ENCODE assay signal across 8 cellular contexts in the genomic region with DNA sequence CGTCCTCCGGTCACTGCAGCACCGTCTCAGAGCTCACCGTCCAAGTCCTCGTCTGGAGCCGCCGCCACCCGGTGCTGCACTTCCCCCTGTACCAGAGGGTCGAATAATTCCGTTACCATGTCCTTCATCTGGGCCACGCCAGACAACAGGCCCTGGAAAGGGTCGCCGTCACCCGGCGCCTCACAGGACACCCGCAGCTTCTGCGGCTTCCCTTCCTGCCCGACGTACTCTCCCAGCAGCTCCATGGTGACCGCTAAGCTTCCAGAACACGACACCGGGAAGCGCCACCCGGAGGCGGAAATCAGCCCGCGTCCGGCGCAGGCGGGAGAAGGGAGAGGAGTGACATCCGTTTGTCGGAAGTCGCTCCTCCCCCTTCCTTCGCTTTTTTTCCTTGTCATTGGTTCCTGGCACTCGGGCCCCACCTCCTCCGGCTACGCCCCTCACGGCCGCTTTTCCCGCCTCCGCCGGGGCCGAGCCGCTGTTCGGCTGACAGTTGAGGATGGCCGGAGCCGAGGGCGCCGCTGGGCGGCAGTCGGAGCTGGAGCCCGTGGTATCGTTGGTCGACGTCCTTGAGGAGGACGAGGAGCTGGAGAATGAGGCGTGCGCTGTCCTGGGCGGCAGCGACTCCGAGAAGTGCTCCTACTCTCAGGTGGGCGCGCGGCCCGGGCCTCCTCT. TPM values are rescaled to one million over a fixed set of nuclear protein-coding genes. Genes with fewer than 3 reads are reported as not detected.
DNase-seq lines count a peak whose midpoint lies in the region; ATAC-seq, FAIRE-seq and TF ChIP-seq lines count a peak whose summit lies in the region.

Gene GON7, minus strand, starts transcription at position 273 of the 675 bp plus-strand sequence. Its CDS starts 28 bp downstream, at position 245.
Gene UBR7, plus strand, starts transcription at position 464 of the 675 bp plus-strand sequence. Its CDS starts 36 bp downstream, at position 500.

- no peaks in the 10 kb centered on the region for H3K9me2 ChIP-seq in Loucy (replicated peaks; ENCODE audit: low read depth, low read length)

- H3K4me1 Mint-ChIP-seq in natural killer cell treated with Interleukin-12 subunit alpha and Interleukin-12 subunit beta and Interleukin-15 and Interleukin-18, amount 100 ng/mL, for 72 hours (ENCODE audit: low read depth in 2 of 2), result peaks cover 27 to 38% of the 10 kb centered on the region in 2 donors

- H3K4me3 Mint-ChIP-seq in natural killer cell treated with Interleukin-12 subunit alpha and Interleukin-12 subunit beta and Interleukin-15 and Interleukin-18, amount 100 ng/mL, for 72 hours, result peak within 1 kb of the TSS; percentile 89

- DNase-seq in H54 (ENCODE audit: insufficient read length, low spot score), result peak; percentile 83
- peak; percentile 83 for DNase-seq in activated T-helper 9 cell treated with anti-CD3 and anti-CD28 coated beads, Interleukin-2, amount 50 U/mL, for 16 hours (ENCODE audit: low read depth)
- DNase-seq in fibroblast of peridontal ligament (ENCODE audit: extremely low read depth), result peak; percentile 94
- peak; percentile 94 for DNase-seq in natural killer cell treated with Interleukin-12 subunit alpha and Interleukin-12 subunit beta and Interleukin-15 and Interleukin-18, amount 100 ng/mL, for 72 hours (ENCODE audit: low spot score)
- DNase-seq in stimulated activated naive CD8-positive, alpha-beta T cell treated with anti-CD3 and anti-CD28 coated beads, Interleukin-15, Interleukin-2, amounts not matched to agents 100 U/mL and 50 U/mL, for 24 hours, result peak; percentile 92

- TF ChIP-seq CTCF in Loucy (conservative IDR thresholded peaks at IDR 0.05; ENCODE audit: low read length), result no peak

- H3K9me3 ChIP-seq in ES-I3 (ENCODE audit: control insufficient read depth, insufficient read depth, low read length) (no peaks in the 10 kb centered on the region), Loucy (ENCODE audit: insufficient read depth, low read depth, low read length) (no peaks in the 10 kb centered on the region)

- ATAC-seq in natural killer cell treated with Interleukin-12 subunit alpha and Interleukin-12 subunit beta and Interleukin-15 and Interleukin-18, amount 100 ng/mL, for 72 hours, result peak; percentile 95 to 98
- ATAC-seq in stimulated activated naive CD8-positive, alpha-beta T cell treated with anti-CD3 and anti-CD28 coated beads, Interleukin-15, Interleukin-2, amounts not matched to agents 100 U/mL and 50 U/mL, for 24 hours, result peak; percentile 95

- H3K36me3 ChIP-seq in ES-I3 (ENCODE audit: insufficient read depth, low read length) (no peaks in the 10 kb centered on the region), Loucy (ENCODE audit: insufficient read depth, low read length) (peaks cover 8% of the 10 kb centered on the region)

- H3F3A ChIP-seq in Loucy (ENCODE audit: low read depth), result no peaks in the 10 kb centered on the region

- no peaks in the 10 kb centered on the region for H3K27me3 Mint-ChIP-seq in natural killer cell treated with Interleukin-12 subunit alpha and Interleukin-12 subunit beta and Interleukin-15 and Interleukin-18, amount 100 ng/mL, for 72 hours

- peaks cover 5% of the 10 kb centered on the region for H3K36me3 Mint-ChIP-seq in natural killer cell treated with Interleukin-12 subunit alpha and Interleukin-12 subunit beta and Interleukin-15 and Interleukin-18, amount 100 ng/mL, for 72 hours

- H3K27me3 ChIP-seq in Loucy (ENCODE audit: insufficient read depth, low read length, poor library complexity, severe bottlenecking), result no peaks in the 10 kb centered on the region

- peak within 1 kb of the TSS; percentile 97 to 99 for H3K27ac Mint-ChIP-seq in natural killer cell treated with Interleukin-12 subunit alpha and Interleukin-12 subunit beta and Interleukin-15 and Interleukin-18, amount 100 ng/mL, for 72 hours

- H3K9ac ChIP-seq in ES-I3 (ENCODE audit: low read depth, low read length) (peak within 1 kb of the TSS; percentile 98), Loucy (ENCODE audit: low read depth, low read length, poor library complexity, severe bottlenecking) (peak within 1 kb of the TSS; percentile 82)

- H2AFZ ChIP-seq in Loucy (ENCODE audit: low read length), result peak within 1 kb of the TSS; percentile 78

- peak within 1 kb of the TSS; percentile 97 for H3K4me2 ChIP-seq in Loucy (ENCODE audit: low read depth, low read length, poor library complexity, severe bottlenecking)

- peak; percentile 97 for FAIRE-seq in H54 (lab: Jason Lieb, UNC)

- TF ChIP-seq POLR2A in H54 (IDR thresholded peaks at IDR 0.05; ENCODE audit: low read depth, low read length) (peak; percentile 52), Raji (IDR thresholded peaks at IDR 0.05; ENCODE audit: insufficient read depth, low read depth, low read length) (peak; percentile 85)

- H3K4me3 ChIP-seq in Loucy (ENCODE audit: low read length, poor library complexity, severe bottlenecking), result peak within 1 kb of the TSS; percentile 92

- peaks cover 92% of the 10 kb centered on the region for H3K79me2 ChIP-seq in Loucy (ENCODE audit: insufficient read depth, low read length)

- H3K4me1 ChIP-seq in ES-I3 (ENCODE audit: insufficient read depth, low read length) (no peaks in the 10 kb centered on the region), Loucy (ENCODE audit: insufficient read depth, low read length, poor library complexity, severe bottlenecking) (peaks cover 33% of the 10 kb centered on the region)

- no peaks in the 10 kb centered on the region for H3K9me3 Mint-ChIP-seq in natural killer cell treated with Interleukin-12 subunit alpha and Interleukin-12 subunit beta and Interleukin-15 and Interleukin-18, amount 100 ng/mL, for 72 hours

- peaks cover 52% of the 10 kb centered on the region for H4K20me1 ChIP-seq in Loucy (ENCODE audit: insufficient read depth, low read length, poor library complexity, severe bottlenecking)

RNA-seq across cellular contexts. Expression of gene GON7, which starts in this region (rescaled TPM):
- 10 to 100 TPM; 12.9 to 15.7 TPM for total RNA-seq in natural killer cell treated with Interleukin-12 subunit alpha and Interleukin-12 subunit beta and Interleukin-15 and Interleukin-18, amount 100 ng/mL, for 72 hours

RNA-seq across cellular contexts. Expression of gene UBR7, which starts in this region (rescaled TPM):
- 10 to 100 TPM; 31.7 to 33.1 TPM for total RNA-seq in natural killer cell treated with Interleukin-12 subunit alpha and Interleukin-12 subunit beta and Interleukin-15 and Interleukin-18, amount 100 ng/mL, for 72 hours

Comparison
In these comparisons a context has a peak if more than half of its experiments do, and no peak if none do; other contexts are left out.
1. Peak in every context shown above with its lines: DNase-seq, ATAC-seq and H3K4me3 ChIP-seq.